Comparison of ENCODE assay signal across 23 cellular contexts in genomic region chr4:70399319-70399718, GRCh38. TPM values are rescaled to one million over a fixed set of nuclear protein-coding genes. Genes with fewer than 3 reads are reported as not detected.
DNase-seq lines count a peak whose midpoint lies in the region; ATAC-seq, FAIRE-seq and TF ChIP-seq lines count a peak whose summit lies in the region.
"Had no signal": no experiment of that assay in that cellular context is flagged by ENCODE, and none has a peak within 500 bp of the region (broad histone marks: within the 10 kb centered on the region; RNA-seq: fewer than 3 reads in every experiment).

No MANE protein-coding gene starts in this region.

- H3K36me3 ChIP-seq in kidney (ENCODE audit: control insufficient read depth in 1 of 2, insufficient read depth in 2 of 2, low read length in 2 of 2) = no peaks in the 10 kb centered on the region
- H3K36me3 ChIP-seq: ascending aorta, esophagus muscularis mucosa, HAP-1 had no signal

- DNase-seq in epithelial cell of esophagus (ENCODE audit: low read depth) (peak; percentile 54), NCI-H1694 treated with DMSO at 0.1 percent for 48 hours (lab: John Stamatoyannopoulos, UW) (no peak), kidney (no peak)
- DNase-seq: activated CD4-positive, CD25-positive, alpha-beta regulatory T cell; activated CD8-positive, alpha-beta memory T cell treated with anti-CD3 and anti-CD28 coated beads, Interleukin-2, amount 10 ng/mL, durations not matched to agents 7 days and 5 days; activated naive CD4-positive, alpha-beta T cell; head of caudate nucleus; islet precursor cell; midbrain; MM.1S; NCI-H2107; right cardiac atrium; T-helper 1 cell had no signal

- H3K9me3 ChIP-seq in kidney (ENCODE audit: control insufficient read depth in 1 of 2, low read length in 2 of 2) = no peaks in the 10 kb centered on the region
- H3K9me3 ChIP-seq: ascending aorta, esophagus muscularis mucosa, HAP-1 had no signal

- peak; percentile 53 for ATAC-seq in GM18502 (IDR thresholded peaks at IDR 0.05; ENCODE audit: poor library complexity, unreplicated experiment)
- ATAC-seq in GM19463 (IDR thresholded peaks at IDR 0.05; ENCODE audit: unreplicated experiment) = peak; percentile 54
- peak; percentile 58 for ATAC-seq in HG03378 (IDR thresholded peaks at IDR 0.05; ENCODE audit: unreplicated experiment)
- ATAC-seq in HG03457 (IDR thresholded peaks at IDR 0.05; ENCODE audit: unreplicated experiment) = no peak
- no peak for ATAC-seq in HG03108 (IDR thresholded peaks at IDR 0.05; ENCODE audit: unreplicated experiment)
- ATAC-seq: activated CD8-positive, alpha-beta memory T cell treated with anti-CD3 and anti-CD28 coated beads, Interleukin-2, amount 10 ng/mL, durations not matched to agents 7 days and 5 days; right cardiac atrium had no signal

- no peak overlapping the region for H3K27ac ChIP-seq in kidney (ENCODE audit: low read depth in 2 of 2, low read length in 2 of 2)
- H3K27ac ChIP-seq: ascending aorta, esophagus muscularis mucosa had no signal

- no peaks in the 10 kb centered on the region for H3K4me1 ChIP-seq in kidney (ENCODE audit: control insufficient read depth in 1 of 2, insufficient read depth in 1 of 2, low read depth in 1 of 2, low read length in 2 of 2)
- H3K4me1 ChIP-seq: ascending aorta, esophagus muscularis mucosa, HAP-1 had no signal

- no peak for FAIRE-seq in kidney (lab: Jason Lieb, UNC)
- FAIRE-seq: G401.6, urothelium cell line had no signal

- H3K9ac ChIP-seq in kidney (ENCODE audit: low read length in 2 of 2) = no peak overlapping the region

- H3K4me3 ChIP-seq in epithelial cell of esophagus (ENCODE audit: low read length) = no peak overlapping the region
- H3K4me3 ChIP-seq in kidney (ENCODE audit: low read length in 2 of 2) = no peak overlapping the region
- H3K4me3 ChIP-seq: ascending aorta, esophagus muscularis mucosa, HAP-1 had no signal

- intact Hi-C loops in kidney (cut with DNase I) = no loop called here

- TF ChIP-seq CTCF in epithelial cell of esophagus (IDR thresholded peaks at IDR 0.05; ENCODE audit: insufficient read depth, low read depth, low read length, missing control alignments) (no peak), kidney (IDR thresholded peaks at IDR 0.05; ENCODE audit: borderline replicate concordance, extremely low read depth, insufficient read depth) (no peak)

RNA-seq across cellular contexts. Expression of gene OPRPN, which starts 1.6 kb away (rescaled TPM):
- not detected for total RNA-seq in kidney
- not detected for polyA plus RNA-seq in kidney (ENCODE audit: insufficient read depth, low read depth, low replicate concordance)
- total RNA-seq: activated CD8-positive, alpha-beta memory T cell treated with anti-CD3 and anti-CD28 coated beads, Interleukin-2, amount 10 ng/mL, durations not matched to agents 7 days and 5 days; ascending aorta; esophagus muscularis mucosa; right cardiac atrium had no signal
- polyA plus RNA-seq: right cardiac atrium had no signal

RNA-seq across cellular contexts. Expression of gene SMR3B, which starts 16.4 kb away (rescaled TPM):
- not detected for total RNA-seq in kidney
- not detected for polyA plus RNA-seq in kidney (ENCODE audit: insufficient read depth, low read depth, low replicate concordance)
- total RNA-seq: activated CD8-positive, alpha-beta memory T cell treated with anti-CD3 and anti-CD28 coated beads, Interleukin-2, amount 10 ng/mL, durations not matched to agents 7 days and 5 days; ascending aorta; esophagus muscularis mucosa; right cardiac atrium had no signal
- polyA plus RNA-seq: right cardiac atrium had no signal

RNA-seq across cellular contexts. Expression of gene SMR3A, which starts 38.8 kb away (rescaled TPM):
- total RNA-seq in kidney = not detected
- not detected for polyA plus RNA-seq in kidney (ENCODE audit: insufficient read depth, low read depth, low replicate concordance)
- total RNA-seq: activated CD8-positive, alpha-beta memory T cell treated with anti-CD3 and anti-CD28 coated beads, Interleukin-2, amount 10 ng/mL, durations not matched to agents 7 days and 5 days; ascending aorta; esophagus muscularis mucosa; right cardiac atrium had no signal
- polyA plus RNA-seq: right cardiac atrium had no signal

Comparison
In these comparisons a context has a peak if more than half of its experiments do, and no peak if none do; other contexts are left out.
1. ATAC-seq: peak in GM18502 (single experiment), GM19463 (single experiment) and HG03378 (single experiment); none in HG03457 (single experiment) and HG03108 (single experiment).